ENCODE assay signal across 14 cellular contexts in the genomic region with DNA sequence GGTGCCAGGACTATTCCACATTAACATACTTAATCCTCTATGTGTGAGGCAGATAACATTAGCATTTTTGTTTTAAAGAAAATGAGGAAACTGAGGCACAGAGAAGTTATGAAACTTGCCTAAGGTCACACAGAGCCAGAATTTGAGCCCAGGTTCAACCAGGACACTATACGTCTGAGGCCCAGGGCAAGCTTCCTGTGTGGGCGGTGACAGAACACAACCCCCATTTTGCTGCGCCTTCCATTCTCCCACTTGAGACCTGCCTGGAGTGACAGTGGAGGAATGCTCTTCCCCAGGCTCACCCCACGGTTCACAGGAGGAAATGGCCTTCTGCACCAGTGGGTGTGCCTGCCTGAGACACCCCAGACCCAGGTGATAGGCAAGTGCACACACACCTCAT.
DNase-seq lines count a peak whose midpoint lies in the region; ATAC-seq, FAIRE-seq and TF ChIP-seq lines count a peak whose summit lies in the region.
"Had no signal": no experiment of that assay in that cellular context is flagged by ENCODE, and none has a peak within 500 bp of the region (broad histone marks: within the 10 kb centered on the region; RNA-seq: fewer than 3 reads in every experiment).

No MANE protein-coding gene starts in this region.

- WGBS in pancreas, 2 donors: 81 to 88% methylated on average over 4 of the region's 4 CpGs

- H3K9me3 ChIP-seq in pancreas: no peaks in the 10 kb centered on the region
- H3K9me3 ChIP-seq: SJCRH30 had no signal

- H3K27ac ChIP-seq in cingulate gyrus (ENCODE audit: low read depth, low read length) (peak overlapping the region; percentile 84), pancreas (no peak overlapping the region)
- H3K27ac ChIP-seq: SJCRH30 had no signal

- TF ChIP-seq CTCF in activated CD8-positive, alpha-beta T cell treated with anti-CD3 and anti-CD28 coated beads for 36 hours (IDR thresholded peaks at IDR 0.05): no peak
- TF ChIP-seq CTCF in pancreas (IDR thresholded peaks at IDR 0.05): no peak

- H3K27me3 ChIP-seq in pancreas: no peaks in the 10 kb centered on the region
- H3K27me3 ChIP-seq: SJCRH30 had no signal

- peaks cover 40% of the 10 kb centered on the region for H3K4me1 Mint-ChIP-seq in activated CD8-positive, alpha-beta T cell treated with anti-CD3 and anti-CD28 coated beads, Interleukin-2, amount 10 ng/mL, durations not matched to agents 7 days and 5 days (ENCODE audit: low read depth)
- peaks cover 19% of the 10 kb centered on the region for H3K4me1 Mint-ChIP-seq in activated CD8-positive, alpha-beta T cell treated with anti-CD3 and anti-CD28 coated beads for 36 hours (ENCODE audit: low read depth)
- H3K4me1 Mint-ChIP-seq in IgD-negative memory B cell: peaks cover 9 to 29% (median 20%) of the 10 kb centered on the region in 3 donors
- peaks cover 41 to 64% of the 10 kb centered on the region in 2 donors for H3K4me1 Mint-ChIP-seq in stimulated activated naive B cell treated with anti-CD40 and anti-IgM and Interleukin-4, amounts not matched to agents 10 μg/mL and 1 μg/mL and 100 μg/mL, for 72 hours

- intact Hi-C loops in activated CD8-positive, alpha-beta T cell treated with anti-CD3 and anti-CD28 coated beads for 36 hours (cut with micrococcal nuclease): no loop called here
- intact Hi-C loops in posterior cingulate gyrus (cut with DNase I) (no loop called here), pancreas (cut with DNase I) (loop anchor here in 1 of 3 donors (10.0 kb wide), 1 partner anchor 276 kb away; no protein-coding TSS in a partner anchor)

- no peak overlapping the region for H3K4me3 ChIP-seq in pancreas

- H3K36me3 ChIP-seq in pancreas: no peaks in the 10 kb centered on the region
- H3K36me3 ChIP-seq: SJCRH30 had no signal

- H3K36me3 Mint-ChIP-seq in activated CD8-positive, alpha-beta T cell treated with anti-CD3 and anti-CD28 coated beads, Interleukin-2, amount 10 ng/mL, durations not matched to agents 7 days and 5 days (ENCODE audit: low read depth): no peaks in the 10 kb centered on the region
- H3K36me3 Mint-ChIP-seq in activated CD8-positive, alpha-beta T cell treated with anti-CD3 and anti-CD28 coated beads for 36 hours (ENCODE audit: low read depth): no peaks in the 10 kb centered on the region
- H3K36me3 Mint-ChIP-seq in IgD-negative memory B cell: no peaks in the 10 kb centered on the region
- no peaks in the 10 kb centered on the region for H3K36me3 Mint-ChIP-seq in stimulated activated naive B cell treated with anti-CD40 and anti-IgM and Interleukin-4, amounts not matched to agents 10 μg/mL and 1 μg/mL and 100 μg/mL, for 72 hours

- CTCF ChIA-PET in activated CD8-positive, alpha-beta T cell treated with anti-CD3 and anti-CD28 coated beads, Interleukin-2, amount 10 ng/mL, durations not matched to agents 7 days and 5 days (lab: Charles Lee): interaction anchor here (2.4 kb wide), 1 partner anchor 86 kb away, joined by 5 read pairs; no protein-coding TSS in a partner anchor
- CTCF ChIA-PET in activated CD8-positive, alpha-beta T cell treated with anti-CD3 and anti-CD28 coated beads for 36 hours (lab: Charles Lee): interaction anchor here (2.0 to 6.5 kb wide), 2 partner anchors 20 to 88 kb away, joined by 5 to 99 read pairs; no protein-coding TSS in a partner anchor

- no peaks in the 10 kb centered on the region for H3K9me3 Mint-ChIP-seq in activated CD8-positive, alpha-beta T cell treated with anti-CD3 and anti-CD28 coated beads, Interleukin-2, amount 10 ng/mL, durations not matched to agents 7 days and 5 days (ENCODE audit: insufficient read depth)
- no peaks in the 10 kb centered on the region for H3K9me3 Mint-ChIP-seq in activated CD8-positive, alpha-beta T cell treated with anti-CD3 and anti-CD28 coated beads for 36 hours
- H3K9me3 Mint-ChIP-seq in IgD-negative memory B cell: peaks cover 0 to 2% (median 0%) of the 10 kb centered on the region in 3 donors
- H3K9me3 Mint-ChIP-seq in stimulated activated naive B cell treated with anti-CD40 and anti-IgM and Interleukin-4, amounts not matched to agents 10 μg/mL and 1 μg/mL and 100 μg/mL, for 72 hours: no peaks in the 10 kb centered on the region

- no peak overlapping the region for H3K4me3 Mint-ChIP-seq in activated CD8-positive, alpha-beta T cell treated with anti-CD3 and anti-CD28 coated beads, Interleukin-2, amount 10 ng/mL, durations not matched to agents 7 days and 5 days
- no peak overlapping the region for H3K4me3 Mint-ChIP-seq in activated CD8-positive, alpha-beta T cell treated with anti-CD3 and anti-CD28 coated beads for 36 hours
- H3K4me3 Mint-ChIP-seq in IgD-negative memory B cell: peak overlapping the region; percentile 28 to 91 (median 84)
- H3K4me3 Mint-ChIP-seq in stimulated activated naive B cell treated with anti-CD40 and anti-IgM and Interleukin-4, amounts not matched to agents 10 μg/mL and 1 μg/mL and 100 μg/mL, for 72 hours: peak overlapping the region; percentile 78 to 88

- peak overlapping the region; percentile 22 for H3K27ac Mint-ChIP-seq in activated CD8-positive, alpha-beta T cell treated with anti-CD3 and anti-CD28 coated beads, Interleukin-2, amount 10 ng/mL, durations not matched to agents 7 days and 5 days
- H3K27ac Mint-ChIP-seq in activated CD8-positive, alpha-beta T cell treated with anti-CD3 and anti-CD28 coated beads for 36 hours: no peak overlapping the region
- peak overlapping the region in 2 of 3 donors; percentile 12 to 93 for H3K27ac Mint-ChIP-seq in IgD-negative memory B cell
- H3K27ac Mint-ChIP-seq in stimulated activated naive B cell treated with anti-CD40 and anti-IgM and Interleukin-4, amounts not matched to agents 10 μg/mL and 1 μg/mL and 100 μg/mL, for 72 hours: no peak overlapping the region

- POLR2A ChIA-PET in activated CD8-positive, alpha-beta T cell treated with anti-CD3 and anti-CD28 coated beads, Interleukin-2, amount 10 ng/mL, durations not matched to agents 7 days and 5 days (lab: Charles Lee): interaction anchor here (0.6 to 1.1 kb wide), 2 partner anchors 13 to 1502 kb away, joined by 3 read pairs; no protein-coding TSS in a partner anchor
- POLR2A ChIA-PET in activated CD8-positive, alpha-beta T cell treated with anti-CD3 and anti-CD28 coated beads for 36 hours (lab: Charles Lee): interaction anchor here (0.8 kb wide), 1 partner anchor 40 kb away, joined by 3 read pairs; no protein-coding TSS in a partner anchor

- peaks cover 3% of the 10 kb centered on the region for H3K27me3 Mint-ChIP-seq in activated CD8-positive, alpha-beta T cell treated with anti-CD3 and anti-CD28 coated beads, Interleukin-2, amount 10 ng/mL, durations not matched to agents 7 days and 5 days (ENCODE audit: low read depth)
- peaks cover 4% of the 10 kb centered on the region for H3K27me3 Mint-ChIP-seq in activated CD8-positive, alpha-beta T cell treated with anti-CD3 and anti-CD28 coated beads for 36 hours
- H3K27me3 Mint-ChIP-seq in IgD-negative memory B cell: peaks cover under 1% of the 10 kb centered on the region
- peaks cover 0 to 4% of the 10 kb centered on the region in 2 donors for H3K27me3 Mint-ChIP-seq in stimulated activated naive B cell treated with anti-CD40 and anti-IgM and Interleukin-4, amounts not matched to agents 10 μg/mL and 1 μg/mL and 100 μg/mL, for 72 hours

- no peak for ATAC-seq in activated CD8-positive, alpha-beta T cell treated with anti-CD3 and anti-CD28 coated beads, Interleukin-2, amount 10 ng/mL, durations not matched to agents 7 days and 5 days
- no peak for ATAC-seq in activated CD8-positive, alpha-beta T cell treated with anti-CD3 and anti-CD28 coated beads for 36 hours
- ATAC-seq in stimulated activated naive B cell treated with anti-CD40 and anti-IgM and Interleukin-4, amounts not matched to agents 10 μg/mL and 1 μg/mL and 100 μg/mL, for 72 hours (replicated peaks): no peak
- ATAC-seq in GM18907 (IDR thresholded peaks at IDR 0.05; ENCODE audit: unreplicated experiment) (no peak), pancreas (no peak)

- H3K4me1 ChIP-seq in pancreas: no peaks in the 10 kb centered on the region

- FAIRE-seq in pancreas (lab: Jason Lieb, UNC): no peak
- FAIRE-seq: urothelium cell line had no signal

- no peak for DNase-seq in activated CD8-positive, alpha-beta T cell treated with anti-CD3 and anti-CD28 coated beads, Interleukin-2, amount 10 ng/mL, durations not matched to agents 7 days and 5 days
- DNase-seq in activated CD8-positive, alpha-beta T cell treated with anti-CD3 and anti-CD28 coated beads for 36 hours: no peak
- DNase-seq in stimulated activated naive B cell treated with anti-CD40 and anti-IgM and Interleukin-4, amounts not matched to agents 10 μg/mL and 1 μg/mL and 100 μg/mL, for 72 hours: no peak
- DNase-seq in posterior cingulate gyrus (no peak), pancreas (no peak)
- DNase-seq: glutamatergic neuron, islet precursor cell, NCI-H1417 treated with DMSO at 0.1 percent for 48 hours, NCI-H2227 treated with DMSO at 0.1 percent for 48 hours had no signal

Comparison
In these comparisons a context has a peak if more than half of its experiments do, and no peak if none do; other contexts are left out.
1. H3K27ac Mint-ChIP-seq: peak in activated CD8-positive, alpha-beta T cell treated with anti-CD3 and anti-CD28 coated beads, Interleukin-2, amount 10 ng/mL, durations not matched to agents 7 days and 5 days (single experiment) and IgD-negative memory B cell (2 of 3); none in activated CD8-positive, alpha-beta T cell treated with anti-CD3 and anti-CD28 coated beads for 36 hours (single experiment) and stimulated activated naive B cell treated with anti-CD40 and anti-IgM and Interleukin-4, amounts not matched to agents 10 μg/mL and 1 μg/mL and 100 μg/mL, for 72 hours (single experiment).
2. H3K4me3 Mint-ChIP-seq: peak in IgD-negative memory B cell (4 of 4) and stimulated activated naive B cell treated with anti-CD40 and anti-IgM and Interleukin-4, amounts not matched to agents 10 μg/mL and 1 μg/mL and 100 μg/mL, for 72 hours (2 of 2); none in activated CD8-positive, alpha-beta T cell treated with anti-CD3 and anti-CD28 coated beads, Interleukin-2, amount 10 ng/mL, durations not matched to agents 7 days and 5 days (single experiment) and activated CD8-positive, alpha-beta T cell treated with anti-CD3 and anti-CD28 coated beads for 36 hours (single experiment).